17 cellular contexts compared by ENCODE assay signal in the genomic region with DNA sequence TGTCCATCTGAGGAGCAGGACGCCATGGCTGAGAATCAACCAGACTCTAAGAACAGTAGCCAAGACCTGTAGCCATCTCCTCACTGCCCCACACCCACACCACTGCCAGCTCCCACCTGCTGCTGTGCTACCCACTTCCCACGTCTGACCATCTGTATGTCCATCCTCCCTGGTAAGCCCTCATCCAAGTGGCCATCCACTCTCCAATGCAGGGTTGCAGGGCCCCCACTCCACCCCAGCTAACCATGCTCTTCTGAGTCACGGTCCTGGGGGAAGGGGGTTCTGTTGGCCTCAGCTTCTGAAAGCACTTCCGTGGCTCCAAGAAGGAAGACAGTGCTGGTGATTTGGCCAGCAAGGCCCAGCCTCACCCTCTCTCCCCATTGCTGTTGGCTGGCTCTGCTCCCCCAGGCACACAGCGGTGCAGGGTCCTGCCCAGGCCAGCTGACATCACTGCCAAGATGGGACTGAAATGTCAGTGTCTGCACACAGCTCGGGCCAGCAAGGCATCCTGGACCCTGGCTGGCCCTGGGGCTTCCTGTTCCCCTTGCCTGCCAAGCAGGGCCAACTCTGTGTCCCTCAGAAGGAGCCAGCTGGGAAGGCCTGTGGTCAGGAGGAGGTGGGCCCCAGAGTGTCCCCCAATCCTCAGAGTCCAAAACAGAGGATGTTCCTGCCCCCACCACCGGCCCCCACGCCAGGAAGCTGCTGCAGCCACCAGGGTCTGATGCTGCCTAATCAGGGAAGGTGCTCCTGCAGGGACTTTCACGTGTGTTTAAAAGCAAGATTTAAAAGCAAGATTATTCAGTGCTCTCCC. TPM values are rescaled to one million over a fixed set of nuclear protein-coding genes. Genes with fewer than 3 reads are reported as not detected.
DNase-seq lines count a peak whose midpoint lies in the region; ATAC-seq and TF ChIP-seq lines count a peak whose summit lies in the region.
"Had no signal": no experiment of that assay in that cellular context is flagged by ENCODE, and none has a peak within 500 bp of the region (broad histone marks: within the 10 kb centered on the region; RNA-seq: fewer than 3 reads in every experiment).

No MANE protein-coding gene starts in this region.

- no peaks in the 10 kb centered on the region for H3K27me3 Mint-ChIP-seq in activated naive CD4-positive, alpha-beta T cell treated with anti-CD3 and anti-CD28 coated beads for 36 hours (ENCODE audit: low read depth)
- H3K27me3 Mint-ChIP-seq in natural killer cell (ENCODE audit: low read depth in 2 of 2) (no peaks in the 10 kb centered on the region), type B pancreatic cell (peaks cover 14% of the 10 kb centered on the region), HFFc6 (ENCODE audit: insufficient read depth) (peaks cover 15% of the 10 kb centered on the region)
- H3K27me3 Mint-ChIP-seq: activated T-helper 17 cell treated with anti-CD3 and anti-CD28 coated beads, Interleukin-2, amount 50 U/mL, for 72 hours had no signal

- no peak for ATAC-seq in natural killer cell
- no peak for ATAC-seq in GM19023 (IDR thresholded peaks at IDR 0.05; ENCODE audit: unreplicated experiment)

- H3K36me3 Mint-ChIP-seq in activated naive CD4-positive, alpha-beta T cell treated with anti-CD3 and anti-CD28 coated beads for 36 hours (ENCODE audit: low read depth), result no peaks in the 10 kb centered on the region
- H3K36me3 Mint-ChIP-seq in natural killer cell, result no peaks in the 10 kb centered on the region
- H3K36me3 Mint-ChIP-seq in type B pancreatic cell, result no peaks in the 10 kb centered on the region
- no peaks in the 10 kb centered on the region for H3K36me3 Mint-ChIP-seq in HFFc6 (ENCODE audit: low read depth)
- H3K36me3 Mint-ChIP-seq: brain had no signal

- no peak overlapping the region for H3K27ac ChIP-seq in coronary artery
- H3K27ac ChIP-seq: dorsolateral prefrontal cortex had no signal

- H3K4me3 Mint-ChIP-seq in activated naive CD4-positive, alpha-beta T cell treated with anti-CD3 and anti-CD28 coated beads for 36 hours, result no peak overlapping the region
- H3K4me3 Mint-ChIP-seq in natural killer cell (no peak overlapping the region), type B pancreatic cell (no peak overlapping the region), HFFc6 (no peak overlapping the region)
- H3K4me3 Mint-ChIP-seq: activated T-helper 17 cell treated with anti-CD3 and anti-CD28 coated beads, Interleukin-2, amount 50 U/mL, for 72 hours; brain; neural crest cell had no signal

- H3K4me1 Mint-ChIP-seq in activated naive CD4-positive, alpha-beta T cell treated with anti-CD3 and anti-CD28 coated beads for 36 hours (ENCODE audit: low read depth), result peaks cover 8% of the 10 kb centered on the region
- H3K4me1 Mint-ChIP-seq in natural killer cell (peaks cover 12 to 36% of the 10 kb centered on the region in 2 donors), type B pancreatic cell (ENCODE audit: unreplicated experiment) (no peaks in the 10 kb centered on the region), HFFc6 (ENCODE audit: low read depth) (no peaks in the 10 kb centered on the region; the same call in 1 of the 2 replicates)
- H3K4me1 Mint-ChIP-seq: activated T-helper 17 cell treated with anti-CD3 and anti-CD28 coated beads, Interleukin-2, amount 50 U/mL, for 72 hours; neural crest cell had no signal

- no peaks in the 10 kb centered on the region for H3K9me3 Mint-ChIP-seq in activated naive CD4-positive, alpha-beta T cell treated with anti-CD3 and anti-CD28 coated beads for 36 hours
- H3K9me3 Mint-ChIP-seq in natural killer cell, result no peaks in the 10 kb centered on the region
- H3K9me3 Mint-ChIP-seq in type B pancreatic cell, result no peaks in the 10 kb centered on the region
- H3K9me3 Mint-ChIP-seq in HFFc6, result no peaks in the 10 kb centered on the region
- H3K9me3 Mint-ChIP-seq: activated T-helper 17 cell treated with anti-CD3 and anti-CD28 coated beads, Interleukin-2, amount 50 U/mL, for 72 hours; neural crest cell had no signal

- no peak for TF ChIP-seq CTCF in coronary artery (IDR thresholded peaks at IDR 0.05)
- TF ChIP-seq CTCF in natural killer cell (IDR thresholded peaks at IDR 0.05), result no peak
- no peak for TF ChIP-seq CTCF in type B pancreatic cell (conservative IDR thresholded peaks at IDR 0.05)
- TF ChIP-seq CTCF in HFFc6 (IDR thresholded peaks at IDR 0.05), result no peak

- intact Hi-C loops in activated naive CD4-positive, alpha-beta T cell treated with anti-CD3 and anti-CD28 coated beads for 36 hours (cut with micrococcal nuclease), result no loop called here
- intact Hi-C loops in natural killer cell (cut with micrococcal nuclease), result no loop called here

- CTCF ChIA-PET in activated naive CD4-positive, alpha-beta T cell treated with anti-CD3 and anti-CD28 coated beads for 36 hours (lab: Charles Lee), result interaction anchor here (0.6 to 1.7 kb wide), 4 partner anchors 9 to 211 kb away, joined by 3 to 6 read pairs (median 4); no protein-coding TSS in a partner anchor

- DNase-seq in activated naive CD4-positive, alpha-beta T cell treated with anti-CD3 and anti-CD28 coated beads for 36 hours, result peak; percentile 33
- no peak for DNase-seq in activated naive CD4-positive, alpha-beta T cell treated with Interleukin-2 at 50 U/mL for 16 hours
- DNase-seq in coronary artery (ENCODE audit: low spot score) (peak; percentile 65), natural killer cell (peak; percentile 12), type B pancreatic cell (ENCODE audit: extremely low spot score, unreplicated experiment) (peak; percentile 55), HFFc6 (no peak), NCI-H2081 treated with DMSO at 0.1 percent for 48 hours (lab: John Stamatoyannopoulos, UW) (no peak)
- DNase-seq: NCI-H1048, NCI-H2171 treated with DMSO at 0.1 percent for 48 hours, SW 1271 had no signal

- H3K4me3 ChIP-seq in coronary artery, result no peak overlapping the region
- H3K4me3 ChIP-seq: dorsolateral prefrontal cortex, lung, smooth muscle cell had no signal

- no peak overlapping the region for H3K27ac Mint-ChIP-seq in activated naive CD4-positive, alpha-beta T cell treated with anti-CD3 and anti-CD28 coated beads for 36 hours
- H3K27ac Mint-ChIP-seq in natural killer cell (no peak overlapping the region), type B pancreatic cell (no peak overlapping the region), HFFc6 (no peak overlapping the region)
- H3K27ac Mint-ChIP-seq: activated T-helper 17 cell treated with anti-CD3 and anti-CD28 coated beads, Interleukin-2, amount 50 U/mL, for 72 hours; brain had no signal

RNA-seq across cellular contexts. Expression of a gene that starts 17.5 kb away (rescaled TPM):
- not detected for total RNA-seq in activated naive CD4-positive, alpha-beta T cell treated with anti-CD3 and anti-CD28 coated beads for 36 hours
- total RNA-seq in natural killer cell, result 10 to 100 TPM in 2 of 3 donors, 1 to 10 TPM in 1; 9.3 to 12.9 (median 10.9) TPM
- 0.90 and 1.3 TPM in 2 replicates for total RNA-seq in type B pancreatic cell (ENCODE audit: low replicate concordance)
- total RNA-seq in HFFc6 (2021; fragmentation: NEBNext Ultra II Directional; extraction: Animal tissue kit (Norgen Biotek cat#: 25700)), result not detected

Comparison
In these comparisons a context has a peak if more than half of its experiments do, and no peak if none do; other contexts are left out.
1. DNase-seq: peak in activated naive CD4-positive, alpha-beta T cell treated with anti-CD3 and anti-CD28 coated beads for 36 hours (single experiment), coronary artery (single experiment), natural killer cell (single experiment) and type B pancreatic cell (single experiment); none in activated naive CD4-positive, alpha-beta T cell treated with Interleukin-2 at 50 U/mL for 16 hours (single experiment), HFFc6 (single experiment) and NCI-H2081 treated with DMSO at 0.1 percent for 48 hours (single experiment).